In the genomic region with DNA sequence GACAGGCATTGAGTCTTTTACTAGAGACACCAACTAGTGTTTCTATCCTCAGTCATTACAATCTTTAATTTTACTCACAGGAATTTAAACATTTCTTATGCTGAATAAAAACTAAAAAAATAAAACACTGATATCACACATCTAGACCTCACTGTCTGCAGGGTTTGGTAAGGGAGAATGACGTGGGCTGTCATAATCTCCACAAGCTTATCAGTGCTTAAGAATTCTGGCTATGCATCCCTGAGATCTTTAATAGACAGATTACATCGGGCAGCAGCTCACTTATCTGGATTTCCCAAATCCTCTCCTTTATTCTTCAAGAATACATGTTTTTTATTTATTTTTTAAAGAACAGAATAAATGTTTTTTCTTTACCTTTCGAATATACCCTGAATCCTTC, we compare ENCODE assay signal across 28 cellular contexts.
"Had no signal": no experiment of that assay in that cellular context is flagged by ENCODE, and none has a peak within 500 bp of the region (broad histone marks: within the 10 kb centered on the region; RNA-seq: fewer than 3 reads in every experiment).

No MANE protein-coding gene starts in this region.

- H3K4me3 ChIP-seq: neural progenitor cell, ovary, psoas muscle, right lobe of liver, sigmoid colon, skin epidermis, smooth muscle cell, spleen, suprapubic skin, testis, tibial artery, transverse colon, upper lobe of right lung, uterus had no signal

- H2AFZ ChIP-seq: neural progenitor cell, parathyroid adenoma had no signal

- H3K27ac ChIP-seq: neural progenitor cell, ovary, parathyroid adenoma, psoas muscle, right lobe of liver, sigmoid colon, skin epidermis, spleen, suprapubic skin, testis, tibial artery, transverse colon, upper lobe of right lung, uterus had no signal

- H3K36me3 ChIP-seq: neural progenitor cell, ovary, right lobe of liver, spleen, suprapubic skin, tibial artery, transverse colon, upper lobe of right lung, uterus had no signal

- DNase-seq: natural killer cell; occipital lobe; ovary; posterior cingulate gyrus; psoas muscle; right cardiac atrium; right lobe of liver; sigmoid colon; spleen; stimulated activated CD4-positive, alpha-beta T cell treated with anti-CD3 and anti-CD28 coated beads, Interleukin-12 subunit alpha, Interleukin-12 subunit beta, amount 100 ng/mL, for 4 hours; stimulated activated CD4-positive, alpha-beta T cell treated with anti-CD3 and anti-CD28 coated beads, Interleukin-1b, Interleukin-23, amount 100 ng/mL, for 48 hours; stimulated activated CD4-positive, alpha-beta T cell treated with anti-CD3 and anti-CD28 coated beads, Interleukin-4, amount 100 ng/mL, for 1 hour; stimulated activated CD4-positive, alpha-beta T cell treated with anti-CD3 and anti-CD28 coated beads, Interleukin-4, amount 100 ng/mL, for 4 hours; stimulated activated CD8-positive, alpha-beta memory T cell treated with anti-CD3 and anti-CD28 coated beads, Interleukin-4, amount 100 ng/mL, for 48 hours; stimulated activated naive CD4-positive, alpha-beta T cell; stimulated activated naive CD8-positive, alpha-beta T cell treated with anti-CD3 and anti-CD28 coated beads, Interleukin-15, amount 100 ng/mL, for 72 hours; stimulated activated naive CD8-positive, alpha-beta T cell treated with anti-CD3 and anti-CD28 coated beads, Interleukin-15, Interleukin-2, amounts not matched to agents 100 U/mL and 50 U/mL, for 24 hours; substantia nigra; testis; tibial artery; transverse colon; upper lobe of right lung; uterus had no signal

- H3K4me2 ChIP-seq: neural progenitor cell, smooth muscle cell had no signal

- H3K9me3 ChIP-seq: ovary, psoas muscle, right lobe of liver, sigmoid colon, spleen, suprapubic skin, testis, tibial artery, transverse colon, upper lobe of right lung, uterus had no signal

- H3K27me3 ChIP-seq: neural progenitor cell, ovary, right lobe of liver, sigmoid colon, spleen, suprapubic skin, testis, tibial artery, transverse colon, upper lobe of right lung, uterus had no signal

- H3K9ac ChIP-seq: neural progenitor cell, parathyroid adenoma had no signal

- H3K4me1 ChIP-seq: neural progenitor cell, parathyroid adenoma, psoas muscle, right lobe of liver, sigmoid colon, spleen, suprapubic skin, testis, tibial artery, transverse colon, upper lobe of right lung, uterus had no signal

- H3K79me2 ChIP-seq: parathyroid adenoma had no signal
